Comparison of ENCODE assay signal across 11 cellular contexts in the genomic region with DNA sequence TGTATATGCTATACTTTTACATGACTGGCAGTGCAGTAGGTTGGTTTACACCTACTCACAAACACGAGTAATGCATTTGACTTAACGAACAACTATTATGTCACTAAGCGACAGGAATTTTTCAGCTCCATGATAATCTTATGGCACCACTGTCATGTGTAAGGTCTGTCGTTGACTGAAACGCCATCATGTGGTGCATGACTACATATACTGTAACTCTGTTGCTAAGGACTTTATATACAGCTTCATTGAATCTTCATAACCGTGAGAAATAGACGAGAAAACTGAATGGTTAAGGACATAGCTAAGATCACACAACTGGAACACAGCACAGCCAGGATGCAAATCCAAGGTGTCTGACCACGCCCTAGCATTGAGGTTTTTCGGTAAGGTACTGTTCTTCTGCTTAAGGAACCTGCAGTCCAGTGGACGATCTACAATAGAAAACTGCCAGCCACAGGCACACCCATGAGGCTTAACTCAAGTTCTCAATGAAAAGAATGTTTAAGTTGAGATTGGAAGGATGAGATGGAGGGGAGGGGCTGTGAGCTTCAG. TPM values are rescaled to one million over a fixed set of nuclear protein-coding genes. Genes with fewer than 3 reads are reported as not detected.
A peak's percentile ranks its signal among the peaks of the same experiment; 100 is the strongest.
DNase-seq lines count a peak whose midpoint lies in the region; ATAC-seq and TF ChIP-seq lines count a peak whose summit lies in the region.
"Had no signal": no experiment of that assay in that cellular context is flagged by ENCODE, and none has a peak within 500 bp of the region (broad histone marks: within the 10 kb centered on the region; RNA-seq: fewer than 3 reads in every experiment).

No MANE protein-coding gene starts in this region.

- H3K4me3 ChIP-seq in cardiac muscle cell (no peak overlapping the region), tibial nerve (no peak overlapping the region)

- CTCF ChIA-PET in activated B cell treated with CpG ODN at 0.5 μM for 24 hours (lab: Charles Lee): interaction anchor here (0.7 to 0.8 kb wide), 2 partner anchors 229 to 328 kb away, joined by 3 read pairs; no protein-coding TSS in a partner anchor

- H3K27ac ChIP-seq in cardiac muscle cell (no peak overlapping the region), tibial nerve (peak overlapping the region; percentile 10 to 98 (median 94))

- no peaks in the 10 kb centered on the region for H3K36me3 ChIP-seq in cardiac muscle cell
- no peaks in the 10 kb centered on the region for H3K36me3 ChIP-seq in tibial nerve

- H3K4me1 Mint-ChIP-seq in activated B cell treated with CpG ODN at 0.5 μM for 24 hours (peaks cover 70% of the 10 kb centered on the region), glutamatergic neuron (ENCODE audit: low read depth, unreplicated experiment) (peaks cover 47% of the 10 kb centered on the region)

- H3K27ac Mint-ChIP-seq in activated B cell treated with CpG ODN at 0.5 μM for 24 hours (no peak overlapping the region), glutamatergic neuron (ENCODE audit: unreplicated experiment) (no peak overlapping the region)

- TF ChIP-seq EP300 in tibial nerve (IDR thresholded peaks at IDR 0.05): no peak

- intact Hi-C loops in left ventricle myocardium superior (cut with micrococcal nuclease): no loop called here
- intact Hi-C loops in activated B cell treated with CpG ODN at 0.5 μM for 24 hours (cut with micrococcal nuclease): loop anchor here (5.0 to 10.0 kb wide), 4 partner anchors 389 to 1519 kb away; a partner anchor contains a TSS

- H3K36me3 Mint-ChIP-seq in activated B cell treated with CpG ODN at 0.5 μM for 24 hours (ENCODE audit: low read depth) (peaks cover 4% of the 10 kb centered on the region), glutamatergic neuron (ENCODE audit: unreplicated experiment) (no peaks in the 10 kb centered on the region)

- H3K27me3 ChIP-seq in cardiac muscle cell (no peaks in the 10 kb centered on the region), tibial nerve (no peaks in the 10 kb centered on the region)

- H3K27me3 Mint-ChIP-seq in activated B cell treated with CpG ODN at 0.5 μM for 24 hours: no peaks in the 10 kb centered on the region
- H3K27me3 Mint-ChIP-seq in glutamatergic neuron (ENCODE audit: unreplicated experiment): peaks cover 3% of the 10 kb centered on the region

- ATAC-seq in left ventricle myocardium superior (no peak), activated B cell treated with CpG ODN at 0.5 μM for 24 hours (ENCODE audit: low read depth) (no peak), HG03521 (IDR thresholded peaks at IDR 0.05; ENCODE audit: unreplicated experiment) (no peak)
- ATAC-seq: sciatic nerve had no signal

- H3K9me3 Mint-ChIP-seq in activated B cell treated with CpG ODN at 0.5 μM for 24 hours (no peaks in the 10 kb centered on the region), glutamatergic neuron (ENCODE audit: unreplicated experiment) (peaks cover 10% of the 10 kb centered on the region)

- POLR2A ChIA-PET in activated B cell treated with CpG ODN at 0.5 μM for 24 hours (lab: Charles Lee): interaction anchor here (0.7 kb wide), 1 partner anchor 728 kb away, joined by 3 read pairs; no protein-coding TSS in a partner anchor

- H3K9me3 ChIP-seq in cardiac muscle cell (ENCODE audit: low read depth): no peaks in the 10 kb centered on the region
- peaks cover 0 to 8% (median 0%) of the 10 kb centered on the region in 4 donors for H3K9me3 ChIP-seq in tibial nerve

- H3K4me1 ChIP-seq in cardiac muscle cell (ENCODE audit: low read depth) (peaks cover 53% of the 10 kb centered on the region), tibial nerve (peaks cover 0 to 76% (median 47%) of the 10 kb centered on the region in 4 donors)

- peak; percentile 22 for TF ChIP-seq CTCF in cardiac muscle cell (IDR thresholded peaks at IDR 0.05; ENCODE audit: low read depth, low read length)
- no peak for TF ChIP-seq CTCF in activated B cell treated with CpG ODN at 0.5 μM for 24 hours (IDR thresholded peaks at IDR 0.05)
- no peak for TF ChIP-seq CTCF in glutamatergic neuron (IDR thresholded peaks at IDR 0.05; ENCODE audit: partially characterized antibody, unreplicated experiment)
- TF ChIP-seq CTCF in tibial nerve (IDR thresholded peaks at IDR 0.05): no peak

- H3K4me3 Mint-ChIP-seq in activated B cell treated with CpG ODN at 0.5 μM for 24 hours (peak overlapping the region; percentile 15), glutamatergic neuron (ENCODE audit: unreplicated experiment) (peak overlapping the region; percentile 70)

- DNase-seq in cardiac muscle cell (ENCODE audit: low read depth in 1 of 2, low spot score in 1 of 2) (no peak), left ventricle myocardium superior (no peak), activated B cell treated with CpG ODN at 0.5 μM for 24 hours (no peak), glutamatergic neuron (no peak), tibial nerve (ENCODE audit: low spot score in 2 of 2) (no peak), DMS79 (lab: John Stamatoyannopoulos, UW) (no peak), iPS-NIHi7 (ENCODE audit: extremely low spot score) (no peak)
- DNase-seq: NCI-H1436 treated with DMSO at 0.1 percent for 48 hours, SHP77 had no signal

- 43 to 51% methylated on average over 10 of the region's 10 CpGs for WGBS in tibial nerve, 2 donors

- TF ChIP-seq POLR2A in tibial nerve (IDR thresholded peaks at IDR 0.05): no peak

RNA-seq across cellular contexts. Expression of a gene that starts 3.3 kb away (rescaled TPM):
- total RNA-seq in cardiac muscle cell: 154 and 198 TPM in 2 replicates
- 118 and 137 TPM in 2 replicates for polyA plus RNA-seq in cardiac muscle cell
- total RNA-seq in left ventricle myocardium superior: 37.2 TPM
- 20.2 and 24.9 TPM in 2 replicates for total RNA-seq in activated B cell treated with CpG ODN at 0.5 μM for 24 hours
- 48.6 TPM for total RNA-seq in glutamatergic neuron (ENCODE audit: unreplicated experiment)
- 10 to 100 TPM; 19.9 to 32.4 (median 25.6) TPM for total RNA-seq in tibial nerve
